ENCODE assay signal across 2 cellular contexts in genomic region chr5:3058930-3059329, GRCh38.
TF ChIP-seq lines count a peak whose summit lies in the region.

No MANE protein-coding gene starts in this region.

TF ChIP-seq in GM23338, 12 proteins besides CTCF, POLR2A, EP300 and RAD21 (continued from another document):
- TF ChIP-seq ZNF462 (CRISPR knock-in tag; IDR thresholded peaks at IDR 0.05) (no peak), ZNF331 (CRISPR knock-in tag; IDR thresholded peaks at IDR 0.05; ENCODE audit: low read depth) (no peak), REST (IDR thresholded peaks at IDR 0.05; ENCODE audit: unreplicated experiment) (no peak), JUNB (IDR thresholded peaks at IDR 0.05; ENCODE audit: unreplicated experiment) (no peak), EZH2 (IDR thresholded peaks at IDR 0.05; ENCODE audit: low read depth, unreplicated experiment) (no peak)

TF ChIP-seq in WTC11, 78 proteins besides CTCF, POLR2A, EP300 and RAD21 (continued from another document):
- no peak for TF ChIP-seq ARID4B (CRISPR knock-in tag; IDR thresholded peaks at IDR 0.05; ENCODE audit: borderline replicate concordance)
- TF ChIP-seq E2F1 (CRISPR knock-in tag; IDR thresholded peaks at IDR 0.05) = no peak
- no peak for TF ChIP-seq CREB1 (CRISPR knock-in tag; IDR thresholded peaks at IDR 0.05)
- TF ChIP-seq ZNF219 (CRISPR knock-in tag; IDR thresholded peaks at IDR 0.05; ENCODE audit: borderline replicate concordance) = no peak
- no peak for TF ChIP-seq ATF2 (CRISPR knock-in tag; IDR thresholded peaks at IDR 0.05; ENCODE audit: borderline replicate concordance, low read depth)
- TF ChIP-seq TP53 (CRISPR knock-in tag; IDR thresholded peaks at IDR 0.05) = no peak
- TF ChIP-seq ATF1 (CRISPR knock-in tag; IDR thresholded peaks at IDR 0.05) = no peak
